ENCODE assay signal across 20 cellular contexts in genomic region chr7:60706-61105, GRCh38.
"Had no signal": no experiment of that assay in that cellular context is flagged by ENCODE, and none has a peak within 500 bp of the region (broad histone marks: within the 10 kb centered on the region; RNA-seq: fewer than 3 reads in every experiment).

No MANE protein-coding gene starts in this region.

- H3K4me1 Mint-ChIP-seq: activated naive CD8-positive, alpha-beta T cell treated with anti-CD3 and anti-CD28 coated beads for 36 hours had no signal

- H3K9me3 Mint-ChIP-seq: activated naive CD8-positive, alpha-beta T cell treated with anti-CD3 and anti-CD28 coated beads for 36 hours; activated T-cell treated with anti-CD3 and anti-CD28 coated beads, Interleukin-2, amount 50 U/mL, for 4 hours; endodermal cell; natural killer cell treated with Interleukin-12 subunit alpha and Interleukin-12 subunit beta and Interleukin-15 and Interleukin-18, amount 100 ng/mL, for 72 hours; stimulated activated naive B cell treated with anti-CD40 and anti-IgM and Interleukin-4, amounts not matched to agents 10 μg/mL and 1 μg/mL and 100 μg/mL, for 72 hours had no signal

- H3K27me3 ChIP-seq: right lobe of liver had no signal

- FAIRE-seq: astrocyte, keratinocyte had no signal

- DNase-seq: activated CD4-positive, alpha-beta T cell treated with anti-CD3 and anti-CD28 coated beads for 1 hour; activated CD4-positive, alpha-beta T cell treated with anti-CD3 and anti-CD28 coated beads, Interleukin-2, amount 50 U/mL, for 1 hour; activated naive CD4-positive, alpha-beta T cell treated with Interleukin-2 at 50 U/mL for 16 hours; activated naive CD8-positive, alpha-beta T cell treated with anti-CD3 and anti-CD28 coated beads for 36 hours; activated T-cell treated with anti-CD3 and anti-CD28 coated beads, Interleukin-2, amount 50 U/mL, for 4 hours; cortex of kidney; endodermal cell; stimulated activated CD4-positive, alpha-beta T cell treated with anti-CD3 and anti-CD28 coated beads, Interleukin-2, amount 100 ng/mL, for 48 hours; stimulated activated CD8-positive, alpha-beta memory T cell treated with anti-CD3 and anti-CD28 coated beads, Interleukin-4, amount 100 ng/mL, for 48 hours; stimulated activated naive B cell treated with anti-CD40 and anti-IgM and Interleukin-4, amounts not matched to agents 10 μg/mL and 1 μg/mL and 100 μg/mL, for 72 hours; T-helper 9 cell had no signal

- H3K36me3 Mint-ChIP-seq: activated naive CD8-positive, alpha-beta T cell treated with anti-CD3 and anti-CD28 coated beads for 36 hours; natural killer cell treated with Interleukin-12 subunit alpha and Interleukin-12 subunit beta and Interleukin-15 and Interleukin-18, amount 100 ng/mL, for 72 hours; stimulated activated naive B cell treated with anti-CD40 and anti-IgM and Interleukin-4, amounts not matched to agents 10 μg/mL and 1 μg/mL and 100 μg/mL, for 72 hours had no signal

- H3K4me3 Mint-ChIP-seq: activated naive CD8-positive, alpha-beta T cell treated with anti-CD3 and anti-CD28 coated beads for 36 hours; activated T-cell treated with anti-CD3 and anti-CD28 coated beads, Interleukin-2, amount 50 U/mL, for 4 hours; endodermal cell; natural killer cell treated with Interleukin-12 subunit alpha and Interleukin-12 subunit beta and Interleukin-15 and Interleukin-18, amount 100 ng/mL, for 72 hours; stimulated activated naive B cell treated with anti-CD40 and anti-IgM and Interleukin-4, amounts not matched to agents 10 μg/mL and 1 μg/mL and 100 μg/mL, for 72 hours had no signal

- H3K27ac Mint-ChIP-seq: activated naive CD8-positive, alpha-beta T cell treated with anti-CD3 and anti-CD28 coated beads for 36 hours; endodermal cell; natural killer cell treated with Interleukin-12 subunit alpha and Interleukin-12 subunit beta and Interleukin-15 and Interleukin-18, amount 100 ng/mL, for 72 hours; stimulated activated naive B cell treated with anti-CD40 and anti-IgM and Interleukin-4, amounts not matched to agents 10 μg/mL and 1 μg/mL and 100 μg/mL, for 72 hours had no signal

- H3K9ac ChIP-seq: parathyroid adenoma had no signal

- H3K9me3 ChIP-seq: right lobe of liver, thoracic aorta had no signal

- H3K27ac ChIP-seq: epithelial cell of prostate, parathyroid adenoma, right lobe of liver, thoracic aorta had no signal

- H3K4me1 ChIP-seq: parathyroid adenoma, right lobe of liver had no signal

- H3K36me3 ChIP-seq: right lobe of liver, thoracic aorta had no signal

- H3K4me2 ChIP-seq: smooth muscle cell had no signal

- H3K27me3 Mint-ChIP-seq: activated naive CD8-positive, alpha-beta T cell treated with anti-CD3 and anti-CD28 coated beads for 36 hours had no signal

- H3K4me3 ChIP-seq: right lobe of liver, smooth muscle cell, thoracic aorta had no signal

- ATAC-seq: activated T-cell treated with anti-CD3 and anti-CD28 coated beads, Interleukin-2, amount 50 U/mL, for 4 hours; left lobe of liver; natural killer cell treated with Interleukin-12 subunit alpha and Interleukin-12 subunit beta and Interleukin-15 and Interleukin-18, amount 100 ng/mL, for 72 hours; right lobe of liver had no signal
